In genomic region chr12:7176595-7176994, GRCh38 we compare ENCODE assay signal across 25 cellular contexts. TPM values are rescaled to one million over a fixed set of nuclear protein-coding genes. Genes with fewer than 3 reads are reported as not detected.
DNase-seq lines count a peak whose midpoint lies in the region; ATAC-seq, FAIRE-seq and TF ChIP-seq lines count a peak whose summit lies in the region.
"Had no signal": no experiment of that assay in that cellular context is flagged by ENCODE, and none has a peak within 500 bp of the region (broad histone marks: within the 10 kb centered on the region; RNA-seq: fewer than 3 reads in every experiment).

No MANE protein-coding gene starts in this region.

- H3K9me1 ChIP-seq in IMR-90 (ENCODE audit: insufficient read depth, low read length) (no peaks in the 10 kb centered on the region), K562 (ENCODE audit: control insufficient read depth, insufficient read depth, low read length) (no peaks in the 10 kb centered on the region), endothelial cell of umbilical vein (replicated peaks; ENCODE audit: control insufficient read depth, extremely low read depth, insufficient read depth, low read length) (no peaks in the 10 kb centered on the region)

- peaks cover 3% of the 10 kb centered on the region for H3K27me3 ChIP-seq in IMR-90 (ENCODE audit: control insufficient read depth, insufficient read depth, low read length)
- H3K27me3 ChIP-seq in K562 (ENCODE audit: control insufficient read depth in 2 of 2, insufficient read depth in 2 of 2, low read length in 2 of 2): no peaks in the 10 kb centered on the region; a peak in 1 of 5 replicates
- H3K27me3 ChIP-seq in endothelial cell of umbilical vein (ENCODE audit: control insufficient read depth in 2 of 2, insufficient read depth in 2 of 2, low read length in 2 of 2): peaks cover 8 to 34% of the 10 kb centered on the region in 2 experiments
- H3K27me3 ChIP-seq: BE2C, BLaER1 had no signal

- peaks cover 43% of the 10 kb centered on the region for H3K27me3 Mint-ChIP-seq in activated naive CD4-positive, alpha-beta T cell treated with anti-CD3 and anti-CD28 coated beads, Interleukin-2, amount 10 ng/mL, durations not matched to agents 7 days and 5 days
- H3K27me3 Mint-ChIP-seq in osteocyte (ENCODE audit: unreplicated experiment): peaks cover 19% of the 10 kb centered on the region

- H3K36me3 ChIP-seq in IMR-90 (ENCODE audit: control insufficient read depth, insufficient read depth, low read length) (no peaks in the 10 kb centered on the region), K562 (ENCODE audit: control insufficient read depth, insufficient read depth, low read length) (no peaks in the 10 kb centered on the region), endothelial cell of umbilical vein (ENCODE audit: control insufficient read depth in 2 of 2, extremely low read depth in 1 of 2, insufficient read depth in 2 of 2, low read length in 2 of 2) (no peaks in the 10 kb centered on the region)
- H3K36me3 ChIP-seq: BE2C, BLaER1 had no signal

- H3K9ac ChIP-seq in IMR-90 (ENCODE audit: low read depth, low read length) (no peak overlapping the region), K562 (ENCODE audit: insufficient read depth in 1 of 2, low read depth in 2 of 2, low read length in 2 of 2) (no peak overlapping the region), endothelial cell of umbilical vein (replicated peaks; ENCODE audit: extremely low read depth, insufficient read depth, low read length) (no peak overlapping the region)
- H3K9ac ChIP-seq: BLaER1 had no signal

- H4K91ac ChIP-seq in IMR-90 (ENCODE audit: insufficient read depth, low read depth, low read length): no peak overlapping the region

- in situ Hi-C loops in IMR-90 (cut with MboI; ENCODE audit: low sequenced_read_pairs): no loop called here
- in situ Hi-C loops in K562 (cut with MboI): no loop called here

- H2BK120ac ChIP-seq in IMR-90 (ENCODE audit: low read depth, low read length): no peak overlapping the region

- no peak overlapping the region for H2BK15ac ChIP-seq in IMR-90 (ENCODE audit: low read depth, low read length)

- H3K27ac Mint-ChIP-seq in activated naive CD4-positive, alpha-beta T cell treated with anti-CD3 and anti-CD28 coated beads, Interleukin-2, amount 10 ng/mL, durations not matched to agents 7 days and 5 days: no peak overlapping the region
- no peak overlapping the region for H3K27ac Mint-ChIP-seq in osteocyte (ENCODE audit: unreplicated experiment)
- H3K27ac Mint-ChIP-seq: CD14-positive monocyte; CD4-positive, alpha-beta T cell; CD8-positive, alpha-beta T cell had no signal

- no peak overlapping the region for H3K4me2 ChIP-seq in IMR-90 (ENCODE audit: low read depth, low read length)
- H3K4me2 ChIP-seq in K562 (ENCODE audit: insufficient read depth, low read length): no peak overlapping the region
- no peak overlapping the region for H3K4me2 ChIP-seq in endothelial cell of umbilical vein (ENCODE audit: insufficient read depth, low read length)
- H3K4me2 ChIP-seq: BLaER1 had no signal

- no peaks in the 10 kb centered on the region for H3K36me3 Mint-ChIP-seq in activated naive CD4-positive, alpha-beta T cell treated with anti-CD3 and anti-CD28 coated beads, Interleukin-2, amount 10 ng/mL, durations not matched to agents 7 days and 5 days
- no peaks in the 10 kb centered on the region for H3K36me3 Mint-ChIP-seq in osteocyte (ENCODE audit: unreplicated experiment)
- H3K36me3 Mint-ChIP-seq: CD14-positive monocyte; CD8-positive, alpha-beta T cell had no signal

- ATAC-seq in IMR-90 (ENCODE audit: low read depth): no peak
- ATAC-seq in K562: no peak
- ATAC-seq in esophagus mucosa: peak; percentile 63
- ATAC-seq: CD8-positive, alpha-beta T cell had no signal

- TF ChIP-seq CTCF in IMR-90 (conservative IDR thresholded peaks at IDR 0.05; ENCODE audit: low read depth, low read length) (no peak), K562 (IDR thresholded peaks at IDR 0.05 in 2 of 3, conservative IDR thresholded peaks at IDR 0.05 in 1 of 3; ENCODE audit: insufficient read depth in 2 of 3, low read depth in 1 of 3, low read length in 3 of 3) (no peak), endothelial cell of umbilical vein (IDR thresholded peaks at IDR 0.05; ENCODE audit: extremely low read depth in 1 of 2, insufficient read depth in 1 of 2, low read depth in 1 of 2, low read length in 2 of 2) (no peak), osteocyte (IDR thresholded peaks at IDR 0.05) (no peak)

- BruUV-seq in IMR-90 (replicated peaks; lab: Mats Ljungman, UMichigan) (no TSS peak), K562 (replicated peaks; lab: Mats Ljungman, UMichigan) (no TSS peak), endothelial cell of umbilical vein (replicated peaks; lab: Mats Ljungman, UMichigan) (no TSS peak)

- intact Hi-C loops in IMR-90 (cut with micrococcal nuclease): no loop called here
- intact Hi-C loops in K562 (cut with micrococcal nuclease): no loop called here
- intact Hi-C loops in endothelial cell of umbilical vein (cut with micrococcal nuclease): no loop called here

- no peak overlapping the region for H2BK5ac ChIP-seq in IMR-90 (ENCODE audit: low read depth, low read length, poor library complexity, severe bottlenecking)

- no peak overlapping the region for H4K5ac ChIP-seq in IMR-90 (ENCODE audit: low read depth, low read length)

- H3K18ac ChIP-seq in IMR-90 (ENCODE audit: low read depth, low read length): no peak overlapping the region

- TF ChIP-seq POLR2A in IMR-90 (IDR thresholded peaks at IDR 0.05; ENCODE audit: low read depth, low read length) (no peak), K562 (conservative IDR thresholded peaks at IDR 0.05) (no peak), endothelial cell of umbilical vein (IDR thresholded peaks at IDR 0.05; ENCODE audit: low read depth, low read length) (no peak)

- H3K4me3 Mint-ChIP-seq in activated naive CD4-positive, alpha-beta T cell treated with anti-CD3 and anti-CD28 coated beads, Interleukin-2, amount 10 ng/mL, durations not matched to agents 7 days and 5 days: no peak overlapping the region
- no peak overlapping the region for H3K4me3 Mint-ChIP-seq in osteocyte (ENCODE audit: unreplicated experiment)
- H3K4me3 Mint-ChIP-seq: CD14-positive monocyte; CD4-positive, alpha-beta T cell; CD8-positive, alpha-beta T cell had no signal

- H3K9me3 ChIP-seq in IMR-90 (ENCODE audit: control insufficient read depth, insufficient read depth, low read length) (peaks cover 3% of the 10 kb centered on the region; the same call in 1 of the 2 replicates), K562 (replicated peaks; ENCODE audit: control insufficient read depth, insufficient read depth, low read depth, low read length) (no peaks in the 10 kb centered on the region), endothelial cell of umbilical vein (replicated peaks; ENCODE audit: control insufficient read depth, insufficient read depth, low read length) (no peaks in the 10 kb centered on the region)

- H2AFZ ChIP-seq in IMR-90 (replicated peaks; ENCODE audit: low read length, poor library complexity) (no peak overlapping the region), K562 (ENCODE audit: low read depth, low read length) (no peak overlapping the region), endothelial cell of umbilical vein (ENCODE audit: low read depth, low read length) (no peak overlapping the region)

- no peaks in the 10 kb centered on the region for H4K20me1 ChIP-seq in IMR-90 (ENCODE audit: insufficient read depth, low read length)
- no peaks in the 10 kb centered on the region for H4K20me1 ChIP-seq in K562 (replicated peaks; ENCODE audit: control insufficient read depth, insufficient read depth, low read length)
- H4K20me1 ChIP-seq in endothelial cell of umbilical vein (replicated peaks; ENCODE audit: control insufficient read depth, extremely low read depth, insufficient read depth, low read length): no peaks in the 10 kb centered on the region
- H4K20me1 ChIP-seq: BLaER1 had no signal

- no peak overlapping the region for H3K14ac ChIP-seq in IMR-90 (replicated peaks; ENCODE audit: low read depth, low read length)

- no peaks in the 10 kb centered on the region for H3K79me1 ChIP-seq in IMR-90 (ENCODE audit: low read depth in 1 of 2, low read length in 2 of 2)

- no peak overlapping the region for H4K8ac ChIP-seq in IMR-90 (ENCODE audit: low read depth in 2 of 2, low read length in 2 of 2)

- no peak overlapping the region for H2AK9ac ChIP-seq in IMR-90 (replicated peaks; ENCODE audit: low read depth, low read length, poor library complexity)

- peaks cover 7% of the 10 kb centered on the region for H3K9me3 Mint-ChIP-seq in activated naive CD4-positive, alpha-beta T cell treated with anti-CD3 and anti-CD28 coated beads, Interleukin-2, amount 10 ng/mL, durations not matched to agents 7 days and 5 days
- H3K9me3 Mint-ChIP-seq in osteocyte (ENCODE audit: unreplicated experiment): peaks cover 12% of the 10 kb centered on the region
- H3K9me3 Mint-ChIP-seq: CD4-positive, alpha-beta T cell had no signal

- TF ChIP-seq RAD21 in IMR-90 (IDR thresholded peaks at IDR 0.05; ENCODE audit: low read length) (no peak), K562 (CRISPR knock-in tag; conservative IDR thresholded peaks at IDR 0.05 in 1 of 2, IDR thresholded peaks at IDR 0.05 in 1 of 2) (no peak)

- WGBS in IMR-90 (ENCODE audit: extremely low coverage in 2 of 2, insufficient read length in 1 of 2), 2 experiments: no CpG with 5 or more reads among the region's 2 CpGs
- WGBS in K562 (ENCODE audit: insufficient coverage, low coverage, missing lambda C conversion rate): 6% methylated on average over 2 of the region's 2 CpGs

- POLR2A ChIA-PET in IMR-90 (lab: Charles Lee; ENCODE audit: unreplicated experiment) (interaction anchor here (1.0 kb wide), 1 partner anchor 12 kb away, joined by 5 read pairs; no protein-coding TSS in a partner anchor), K562 (lab: Yijun Ruan, JAX) (interaction anchor here (1.0 kb wide), 1 partner anchor 68 kb away, joined by 5 read pairs; no protein-coding TSS in a partner anchor), endothelial cell of umbilical vein (lab: Charles Lee) (no interaction called here)

- no peak overlapping the region for H2BK20ac ChIP-seq in IMR-90 (ENCODE audit: low read depth, low read length)

- H3K4ac ChIP-seq in IMR-90 (ENCODE audit: low read depth, low read length): no peak overlapping the region

- DNase-seq in IMR-90 (no peak), K562 (ENCODE audit: extremely low read depth in 1 of 4, low spot score in 3 of 4) (no peak), endothelial cell of umbilical vein (ENCODE audit: low read depth, low spot score) (no peak), NCI-H1436 treated with DMSO at 0.1 percent for 48 hours (lab: John Stamatoyannopoulos, UW) (no peak), osteocyte (ENCODE audit: extremely low spot score, unreplicated experiment) (no peak)
- DNase-seq in activated naive CD4-positive, alpha-beta T cell treated with anti-CD3 and anti-CD28 coated beads, Interleukin-2, amount 10 ng/mL, durations not matched to agents 7 days and 5 days: no peak
- DNase-seq: 8988T; ACHN; BE2C; C1 segment of cervical spinal cord; Caco-2; Calu3; CD4-positive, alpha-beta T cell; CD8-positive, alpha-beta T cell; DMS79 treated with DMSO at 0.1 percent for 48 hours; GF-D8 had no signal

- dilution Hi-C loops in IMR-90 (cut with HindIII; ENCODE audit: low sequenced_read_pairs, unreplicated experiment) (no loop called here), endothelial cell of umbilical vein (cut with MboI; ENCODE audit: extremely low pct_ligation_motif_present, low sequenced_read_pairs) (no loop called here)

- CTCF ChIA-PET in IMR-90 (lab: Yijun Ruan, JAX) (no interaction called here), K562 (lab: Yijun Ruan, JAX; ENCODE audit: low intra/inter-chr PET ratio) (no interaction called here), endothelial cell of umbilical vein (lab: Charles Lee) (no interaction called here)
- CTCF ChIA-PET in activated naive CD4-positive, alpha-beta T cell treated with anti-CD3 and anti-CD28 coated beads, Interleukin-2, amount 10 ng/mL, durations not matched to agents 7 days and 5 days (lab: Charles Lee): interaction anchor here (1.4 kb wide), 1 partner anchor 31 kb away, joined by 3 read pairs; no protein-coding TSS in a partner anchor

- FAIRE-seq in K562 (lab: Jason Lieb, UNC): no peak
- FAIRE-seq in endothelial cell of umbilical vein (lab: Jason Lieb, UNC): peak; percentile 12
- FAIRE-seq: A204.1, D721Med, G401.6, GM12891, GM19239 had no signal

- H3K4me1 Mint-ChIP-seq in activated naive CD4-positive, alpha-beta T cell treated with anti-CD3 and anti-CD28 coated beads, Interleukin-2, amount 10 ng/mL, durations not matched to agents 7 days and 5 days: no peaks in the 10 kb centered on the region
- H3K4me1 Mint-ChIP-seq in osteocyte (ENCODE audit: unreplicated experiment): no peaks in the 10 kb centered on the region
- H3K4me1 Mint-ChIP-seq: CD14-positive monocyte had no signal

- H3K4me1 ChIP-seq in IMR-90 (ENCODE audit: control insufficient read depth, insufficient read depth, low read length): peaks cover 2% of the 10 kb centered on the region; the same call in 1 of the 2 replicates
- no peaks in the 10 kb centered on the region for H3K4me1 ChIP-seq in K562 (replicated peaks in 1 of 2; ENCODE audit: control insufficient read depth in 2 of 2, insufficient read depth in 2 of 2, low read length in 2 of 2)
- H3K4me1 ChIP-seq in endothelial cell of umbilical vein (ENCODE audit: control insufficient read depth, extremely low read depth, insufficient read depth, low read length): no peaks in the 10 kb centered on the region
- H3K4me1 ChIP-seq: BE2C, BLaER1, Caco-2 had no signal

- TF ChIP-seq EP300 in K562 (IDR thresholded peaks at IDR 0.05; ENCODE audit: low read length): no peak

- no peak overlapping the region for H2AK5ac ChIP-seq in IMR-90 (ENCODE audit: low read depth, low read length)

- H3K4me3 ChIP-seq in IMR-90 (ENCODE audit: insufficient read depth, low read depth, low read length): no peak overlapping the region
- H3K4me3 ChIP-seq in K562: no peak overlapping the region
- no peak overlapping the region for H3K4me3 ChIP-seq in endothelial cell of umbilical vein (replicated peaks in 1 of 3; ENCODE audit: insufficient read depth in 1 of 3, low read depth in 1 of 3, low read length in 3 of 3)
- H3K4me3 ChIP-seq: BLaER1 had no signal

- no peak overlapping the region for H3K56ac ChIP-seq in IMR-90 (ENCODE audit: extremely low read depth, insufficient read depth, low read length)

- H3K23ac ChIP-seq in IMR-90 (ENCODE audit: low read depth, low read length): no peak overlapping the region

- no peak overlapping the region for H3K27ac ChIP-seq in IMR-90 (ENCODE audit: insufficient read depth, low read length)
- H3K27ac ChIP-seq in K562 (ENCODE audit: extremely low read depth, low read depth, low read length): no peak overlapping the region
- no peak overlapping the region for H3K27ac ChIP-seq in endothelial cell of umbilical vein (ENCODE audit: insufficient read depth, low read depth, low read length)
- H3K27ac ChIP-seq: BLaER1 had no signal

- H3K79me2 ChIP-seq in K562 (ENCODE audit: control insufficient read depth, insufficient read depth, low read length) (no peaks in the 10 kb centered on the region), endothelial cell of umbilical vein (ENCODE audit: control insufficient read depth, insufficient read depth, low read length) (no peaks in the 10 kb centered on the region)

RNA-seq across cellular contexts. Expression of gene PEX5, which starts 12.9 kb away (rescaled TPM):
- total RNA-seq in IMR-90 (2012; rRNA removed) (18.3 and 18.6 TPM in 2 replicates), K562 (2014; rRNA removed) (11.0 and 18.1 TPM in 2 replicates), K562 (2014; rRNA removed; fragmentation: Illumina TruSeq; extraction: Trizol) (13.1 and 13.6 TPM in 2 replicates), K562 (2015; rRNA removed; fragmentation: Illumina TruSeq; extraction: Trizol) (12.9 and 14.0 TPM in 2 replicates), K562 (2021) (25.0 and 26.1 TPM in 2 replicates), endothelial cell of umbilical vein (24.2 and 32.3 TPM in 2 replicates), esophagus mucosa (21.6 TPM), osteocyte (30.8 and 31.1 TPM in 2 replicates)
- polyA plus RNA-seq in IMR-90 (2012; rRNA removed) (13.6 and 14.4 TPM in 2 replicates), K562 (2011; rRNA removed) (14.4 and 18.4 TPM in 2 replicates), K562 (2014; fragmentation: Illumina TruSeq; extraction: Trizol) (16.6 and 20.2 TPM in 2 replicates), K562 (2014; fragmentation: Nextera tagmentation; extraction: Ambion mirVana) (1 to 10 TPM; 1.4 to 1.5 TPM), K562 (2014; rRNA removed) (14.8 and 17.3 TPM in 2 replicates), endothelial cell of umbilical vein (11.4 and 12.9 TPM in 2 replicates)
- polyA plus RNA-seq in IMR-90 (2012; cell fraction: cytosol; rRNA removed): 11.5 and 15.3 TPM in 2 replicates
- polyA plus RNA-seq in IMR-90 (2012; cell fraction: nucleus; rRNA removed; ENCODE audit: low replicate concordance): 15.5 and 16.8 TPM in 2 replicates
- total RNA-seq in K562 (2011; cell fraction: chromatin; rRNA removed; ENCODE audit: low replicate concordance): 29.2 and 34.4 TPM in 2 replicates
- 26.8 and 27.6 TPM in 2 replicates for total RNA-seq in K562 (2011; cell fraction: nucleolus; rRNA removed)
- total RNA-seq in K562 (2011; cell fraction: nucleoplasm; rRNA removed): 32.8 and 35.0 TPM in 2 replicates
- 15.5 and 15.8 TPM in 2 replicates for polyA plus RNA-seq in K562 (2011; cell fraction: cytosol; rRNA removed)
- polyA plus RNA-seq in K562 (2011; cell fraction: nucleus; rRNA removed): 32.5 and 35.7 TPM in 2 replicates
- 15.3 and 21.1 TPM in 2 replicates for polyA plus RNA-seq in K562 (2012)
- 17.9 and 19.5 TPM in 2 replicates for polyA minus RNA-seq in K562 (2011; rRNA and poly(A)+ RNA removed)
- 10.4 and 10.5 TPM in 2 replicates for polyA minus RNA-seq in K562 (2011; cell fraction: cytosol; rRNA and poly(A)+ RNA removed)
- polyA minus RNA-seq in K562 (2011; cell fraction: nucleus; rRNA and poly(A)+ RNA removed): 17.1 and 20.1 TPM in 2 replicates
- 13.9 and 14.3 TPM in 2 replicates for polyA plus RNA-seq in endothelial cell of umbilical vein (2011; cell fraction: cytosol; rRNA removed)
- polyA plus RNA-seq in endothelial cell of umbilical vein (2011; cell fraction: nucleus; rRNA removed): 21.3 and 21.5 TPM in 2 replicates
- polyA plus RNA-seq in endothelial cell of umbilical vein (2012): 18.3 and 22.9 TPM in 2 replicates
- polyA minus RNA-seq in endothelial cell of umbilical vein: 16.4 and 19.0 TPM in 2 replicates
- 12.1 TPM for polyA minus RNA-seq in endothelial cell of umbilical vein (2011; cell fraction: cytosol; rRNA and poly(A)+ RNA removed)
- 18.2 and 21.5 TPM in 2 replicates for polyA minus RNA-seq in endothelial cell of umbilical vein (2011; cell fraction: nucleus; rRNA and poly(A)+ RNA removed)

RNA-seq across cellular contexts. Expression of gene CLSTN3, which starts 46.4 kb away (rescaled TPM):
- total RNA-seq in IMR-90 (2012; rRNA removed) (4.1 and 5.3 TPM in 2 replicates), K562 (2014; rRNA removed) (7.8 and 11.0 TPM in 2 replicates), K562 (2014; rRNA removed; fragmentation: Illumina TruSeq; extraction: Trizol) (6.2 and 6.8 TPM in 2 replicates), K562 (2015; rRNA removed; fragmentation: Illumina TruSeq; extraction: Trizol) (4.3 and 5.5 TPM in 2 replicates), K562 (2021) (14.7 and 18.5 TPM in 2 replicates), endothelial cell of umbilical vein (24.2 and 27.8 TPM in 2 replicates), esophagus mucosa (12.8 TPM), osteocyte (12.0 and 14.4 TPM in 2 replicates)
- polyA plus RNA-seq in IMR-90 (2012; rRNA removed) (14.5 and 16.4 TPM in 2 replicates), K562 (2011; rRNA removed) (23.2 and 27.0 TPM in 2 replicates), K562 (2014; fragmentation: Illumina TruSeq; extraction: Trizol) (11.9 and 14.3 TPM in 2 replicates), K562 (2014; fragmentation: Nextera tagmentation; extraction: Ambion mirVana) (under 1 TPM; 0.08 to 0.10 TPM), K562 (2014; rRNA removed) (11.2 and 17.6 TPM in 2 replicates), endothelial cell of umbilical vein (38.9 and 45.9 TPM in 2 replicates)
- polyA plus RNA-seq in IMR-90 (2012; cell fraction: cytosol; rRNA removed): 18.2 and 22.0 TPM in 2 replicates
- 118 and 208 TPM in 2 replicates for polyA plus RNA-seq in IMR-90 (2012; cell fraction: nucleus; rRNA removed; ENCODE audit: low replicate concordance)
- 71.8 and 159 TPM in 2 replicates for total RNA-seq in K562 (2011; cell fraction: chromatin; rRNA removed; ENCODE audit: low replicate concordance)
- 102 and 111 TPM in 2 replicates for total RNA-seq in K562 (2011; cell fraction: nucleolus; rRNA removed)
- total RNA-seq in K562 (2011; cell fraction: nucleoplasm; rRNA removed): 67.6 and 87.0 TPM in 2 replicates
- polyA plus RNA-seq in K562 (2011; cell fraction: cytosol; rRNA removed): 27.9 and 42.2 TPM in 2 replicates
- 68.7 and 118 TPM in 2 replicates for polyA plus RNA-seq in K562 (2011; cell fraction: nucleus; rRNA removed)
- 13.5 and 15.5 TPM in 2 replicates for polyA plus RNA-seq in K562 (2012)
- 26.5 and 29.5 TPM in 2 replicates for polyA minus RNA-seq in K562 (2011; rRNA and poly(A)+ RNA removed)
- polyA minus RNA-seq in K562 (2011; cell fraction: cytosol; rRNA and poly(A)+ RNA removed): 31.0 and 36.0 TPM in 2 replicates
- 29.4 TPM in 2 replicates for polyA minus RNA-seq in K562 (2011; cell fraction: nucleus; rRNA and poly(A)+ RNA removed)
- 23.0 TPM in 2 replicates for polyA plus RNA-seq in endothelial cell of umbilical vein (2011; cell fraction: cytosol; rRNA removed)
- 47.4 and 50.2 TPM in 2 replicates for polyA plus RNA-seq in endothelial cell of umbilical vein (2011; cell fraction: nucleus; rRNA removed)
- 26.0 and 28.7 TPM in 2 replicates for polyA plus RNA-seq in endothelial cell of umbilical vein (2012)
- polyA minus RNA-seq in endothelial cell of umbilical vein: 66.8 and 96.6 TPM in 2 replicates
- polyA minus RNA-seq in endothelial cell of umbilical vein (2011; cell fraction: cytosol; rRNA and poly(A)+ RNA removed): 11.8 TPM
- polyA minus RNA-seq in endothelial cell of umbilical vein (2011; cell fraction: nucleus; rRNA and poly(A)+ RNA removed): 27.2 and 28.1 TPM in 2 replicates
- polyA plus RNA-seq: CD14-positive monocyte had no signal

RNA-seq across cellular contexts. Expression of gene RBP5, which starts 47.9 kb away (rescaled TPM):
- total RNA-seq in IMR-90 (2012; rRNA removed): not detected in 2 replicates
- polyA plus RNA-seq in IMR-90 (2012; rRNA removed): 0.15 TPM in 1 of 2 replicates, not detected in the other
- polyA plus RNA-seq in IMR-90 (2012; cell fraction: cytosol; rRNA removed): not detected in 2 replicates
- polyA plus RNA-seq in IMR-90 (2012; cell fraction: nucleus; rRNA removed; ENCODE audit: low replicate concordance): 0.38 and 1.1 TPM in 2 replicates
- 9.0 and 19.8 TPM in 2 replicates for total RNA-seq in K562 (2011; cell fraction: chromatin; rRNA removed; ENCODE audit: low replicate concordance)
- total RNA-seq in K562 (2011; cell fraction: nucleolus; rRNA removed): 11.1 and 12.5 TPM in 2 replicates
- total RNA-seq in K562 (2011; cell fraction: nucleoplasm; rRNA removed): 7.3 and 12.5 TPM in 2 replicates
- 8.6 and 10.6 TPM in 2 replicates for total RNA-seq in K562 (2014; rRNA removed)
- total RNA-seq in K562 (2014; rRNA removed; fragmentation: Illumina TruSeq; extraction: Trizol): 8.1 and 11.4 TPM in 2 replicates
- 10.5 and 10.9 TPM in 2 replicates for total RNA-seq in K562 (2015; rRNA removed; fragmentation: Illumina TruSeq; extraction: Trizol)
- total RNA-seq in K562 (2021): 11.1 and 15.7 TPM in 2 replicates
- polyA plus RNA-seq in K562 (2011; rRNA removed): 9.1 and 12.0 TPM in 2 replicates
- polyA plus RNA-seq in K562 (2011; cell fraction: cytosol; rRNA removed): 12.2 and 14.5 TPM in 2 replicates
- 19.6 and 20.2 TPM in 2 replicates for polyA plus RNA-seq in K562 (2011; cell fraction: nucleus; rRNA removed)
- 10.1 and 19.0 TPM in 2 replicates for polyA plus RNA-seq in K562 (2012)
- 18.7 and 22.1 TPM in 2 replicates for polyA plus RNA-seq in K562 (2014; fragmentation: Illumina TruSeq; extraction: Trizol)
- 10 to 100 TPM; 12.1 to 22.5 TPM for polyA plus RNA-seq in K562 (2014; fragmentation: Nextera tagmentation; extraction: Ambion mirVana)
- polyA plus RNA-seq in K562 (2014; rRNA removed): 12.2 and 12.5 TPM in 2 replicates
- 22.9 and 30.5 TPM in 2 replicates for polyA minus RNA-seq in K562 (2011; rRNA and poly(A)+ RNA removed)
- polyA minus RNA-seq in K562 (2011; cell fraction: cytosol; rRNA and poly(A)+ RNA removed): 6.6 and 10.7 TPM in 2 replicates
- polyA minus RNA-seq in K562 (2011; cell fraction: nucleus; rRNA and poly(A)+ RNA removed): 3.0 and 11.4 TPM in 2 replicates
- not detected in 2 replicates for total RNA-seq in endothelial cell of umbilical vein
- 0.11 and 0.12 TPM in 2 replicates for polyA plus RNA-seq in endothelial cell of umbilical vein
- 0.19 and 0.20 TPM in 2 replicates for polyA plus RNA-seq in endothelial cell of umbilical vein (2011; cell fraction: cytosol; rRNA removed)
- polyA plus RNA-seq in endothelial cell of umbilical vein (2011; cell fraction: nucleus; rRNA removed): 0.59 and 1.5 TPM in 2 replicates
- polyA plus RNA-seq in endothelial cell of umbilical vein (2012): 0.71 and 1.3 TPM in 2 replicates
- polyA minus RNA-seq in endothelial cell of umbilical vein: 0.25 TPM in 1 of 2 replicates, not detected in the other
- polyA minus RNA-seq in endothelial cell of umbilical vein (2011; cell fraction: cytosol; rRNA and poly(A)+ RNA removed): not detected
- polyA minus RNA-seq in endothelial cell of umbilical vein (2011; cell fraction: nucleus; rRNA and poly(A)+ RNA removed): not detected in 2 replicates
- total RNA-seq in esophagus mucosa: 0.76 TPM
- total RNA-seq in osteocyte: not detected in 2 replicates
- total RNA-seq: A673; CD4-positive, alpha-beta T cell; CD8-positive, alpha-beta T cell had no signal
- polyA plus RNA-seq: CD14-positive monocyte had no signal
